Comparison of ENCODE assay signal across 18 cellular contexts in the genomic region with DNA sequence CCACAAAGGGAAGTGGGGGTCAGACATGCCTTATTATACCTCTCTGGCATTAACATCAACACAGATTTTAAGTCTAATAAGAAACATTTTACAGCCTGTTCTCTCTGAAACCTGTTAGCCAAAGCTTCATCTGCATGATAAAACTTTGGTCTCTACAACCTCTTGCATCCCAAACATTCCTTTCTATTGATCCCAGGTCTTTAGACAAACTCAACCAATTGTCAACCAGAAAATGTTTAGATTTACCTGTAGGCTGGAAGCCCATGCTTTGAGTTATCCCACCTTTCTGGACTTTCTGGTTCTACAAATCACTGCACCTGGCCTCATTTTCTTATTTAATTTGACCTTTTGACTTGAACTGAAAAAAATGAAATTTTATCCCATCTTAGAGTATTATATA. TPM values are rescaled to one million over a fixed set of nuclear protein-coding genes. Genes with fewer than 3 reads are reported as not detected.
"Had no signal": no experiment of that assay in that cellular context is flagged by ENCODE, and none has a peak within 500 bp of the region (broad histone marks: within the 10 kb centered on the region; RNA-seq: fewer than 3 reads in every experiment).

No MANE protein-coding gene starts in this region.

- H3K27ac ChIP-seq: esophagus muscularis mucosa, heart right ventricle, parathyroid adenoma, spleen, thoracic aorta had no signal

- H3K27me3 ChIP-seq: esophagus muscularis mucosa, heart right ventricle, spleen had no signal

- H3K4me3 Mint-ChIP-seq: activated naive CD8-positive, alpha-beta T cell; natural killer cell treated with Interleukin-12 subunit alpha and Interleukin-12 subunit beta and Interleukin-15 and Interleukin-18, amount 100 ng/mL, for 72 hours; stimulated activated memory B cell treated with anti-CD40 and anti-IgM and Interleukin-4, amounts not matched to agents 10 μg/mL and 1 μg/mL and 100 μg/mL, for 72 hours; T-cell had no signal

- DNase-seq: dermis blood vessel endothelial cell; effector memory CD4-positive, alpha-beta T cell; heart right ventricle; left cardiac atrium; spleen; stimulated activated CD4-positive, alpha-beta T cell treated with anti-CD3 and anti-CD28 coated beads, Interleukin-4, amount 100 ng/mL, for 4 hours; T-cell; T-helper 9 cell had no signal

- H3K79me2 ChIP-seq: parathyroid adenoma had no signal

- H3K9ac ChIP-seq: parathyroid adenoma had no signal

- H3K36me3 ChIP-seq: thoracic aorta had no signal

- H3K9me3 ChIP-seq: esophagus muscularis mucosa, heart right ventricle, spleen, thoracic aorta had no signal

- H3K4me1 Mint-ChIP-seq: T-cell had no signal

- H2AFZ ChIP-seq: parathyroid adenoma had no signal

- H3K27ac Mint-ChIP-seq: activated naive CD8-positive, alpha-beta T cell; natural killer cell treated with Interleukin-12 subunit alpha and Interleukin-12 subunit beta and Interleukin-15 and Interleukin-18, amount 100 ng/mL, for 72 hours; stimulated activated memory B cell treated with anti-CD40 and anti-IgM and Interleukin-4, amounts not matched to agents 10 μg/mL and 1 μg/mL and 100 μg/mL, for 72 hours; T-cell had no signal

- ATAC-seq: activated CD4-positive, CD25-positive, alpha-beta regulatory T cell treated with anti-CD3 and anti-CD28 coated beads, Interleukin-2, amount 50 U/mL, for 24 hours; heart right ventricle; left cardiac atrium; natural killer cell treated with Interleukin-12 subunit alpha and Interleukin-12 subunit beta and Interleukin-15 and Interleukin-18, amount 100 ng/mL, for 72 hours; stimulated activated memory B cell treated with anti-CD40 and anti-IgM and Interleukin-4, amounts not matched to agents 10 μg/mL and 1 μg/mL and 100 μg/mL, for 72 hours; T-cell had no signal

- FAIRE-seq: endothelial cell of umbilical vein had no signal

- H3K27me3 Mint-ChIP-seq: activated naive CD8-positive, alpha-beta T cell; natural killer cell treated with Interleukin-12 subunit alpha and Interleukin-12 subunit beta and Interleukin-15 and Interleukin-18, amount 100 ng/mL, for 72 hours; stimulated activated memory B cell treated with anti-CD40 and anti-IgM and Interleukin-4, amounts not matched to agents 10 μg/mL and 1 μg/mL and 100 μg/mL, for 72 hours; T-cell had no signal

- H3K4me1 ChIP-seq: esophagus muscularis mucosa, heart right ventricle, parathyroid adenoma, spleen had no signal

- H3K9me3 Mint-ChIP-seq: natural killer cell treated with Interleukin-12 subunit alpha and Interleukin-12 subunit beta and Interleukin-15 and Interleukin-18, amount 100 ng/mL, for 72 hours; stimulated activated memory B cell treated with anti-CD40 and anti-IgM and Interleukin-4, amounts not matched to agents 10 μg/mL and 1 μg/mL and 100 μg/mL, for 72 hours; T-cell had no signal

- H3K4me3 ChIP-seq: esophagus muscularis mucosa, heart right ventricle, spleen, thoracic aorta had no signal

RNA-seq across cellular contexts. Expression of gene CHGB, which starts 59.9 kb away (rescaled TPM):
- total RNA-seq: chondrocyte; dermis blood vessel endothelial cell; endothelial cell of umbilical vein; mesenteric fat pad; natural killer cell treated with Interleukin-12 subunit alpha and Interleukin-12 subunit beta and Interleukin-15 and Interleukin-18, amount 100 ng/mL, for 72 hours; thoracic aorta had no signal
